8 cellular contexts compared by ENCODE assay signal in genomic region chr6:87407896-87408720, GRCh38.
A peak's percentile ranks its signal among the peaks of the same experiment; 100 is the strongest.
DNase-seq lines count a peak whose midpoint lies in the region; ATAC-seq lines count a peak whose summit lies in the region.

Gene CFAP206, plus strand, starts transcription at chr6:87407972. Its CDS starts 1,868 bp downstream, at chr6:87409840.

- peak; percentile 95 for DNase-seq in AG08395 (ENCODE audit: low spot score)
- peak; percentile 74 for DNase-seq in NCI-H2196 treated with DMSO at 0.1 percent for 48 hours (lab: John Stamatoyannopoulos, UW; ENCODE audit: unreplicated experiment)
- peak; percentile 50 to 72 (median 66) for DNase-seq in activated CD4-positive, CD25-positive, alpha-beta regulatory T cell (lab: John Stamatoyannopoulos, UW)
- DNase-seq in caudate nucleus (lab: John Stamatoyannopoulos, UW) = peak in 60 of 61 donors; percentile 11 to 92 (median 79)
- DNase-seq in islet precursor cell = peak; percentile 92
- DNase-seq in stimulated activated CD4-positive, alpha-beta T cell treated with anti-CD3 and anti-CD28 coated beads, Interleukin-12 subunit alpha, Interleukin-12 subunit beta, amount 100 ng/mL, for 24 hours (ENCODE audit: low read depth in 2 of 2) = peak; percentile 58 to 68

- peak; percentile 83 for ATAC-seq in GM18870 (IDR thresholded peaks at IDR 0.05; ENCODE audit: unreplicated experiment)
- ATAC-seq in HG03139 (IDR thresholded peaks at IDR 0.05; ENCODE audit: unreplicated experiment) = peak; percentile 82

- peak within 1 kb of the TSS; percentile 63 for H3K27ac ChIP-seq in caudate nucleus (ENCODE audit: low read depth, low read length)

Comparison
In these comparisons a context has a peak if more than half of its experiments do, and no peak if none do; other contexts are left out.
1. Peak in every context shown above with its lines: DNase-seq, ATAC-seq and H3K27ac ChIP-seq.